In genomic region chr6:139145661-139146060, GRCh38 we compare ENCODE assay signal across 19 cellular contexts. TPM values are rescaled to one million over a fixed set of nuclear protein-coding genes. Genes with fewer than 3 reads are reported as not detected.
A peak's percentile ranks its signal among the peaks of the same experiment; 100 is the strongest.
DNase-seq lines count a peak whose midpoint lies in the region; FAIRE-seq and TF ChIP-seq lines count a peak whose summit lies in the region.
"Had no signal": no experiment of that assay in that cellular context is flagged by ENCODE, and none has a peak within 500 bp of the region (broad histone marks: within the 10 kb centered on the region; RNA-seq: fewer than 3 reads in every experiment).

No MANE protein-coding gene starts in this region.

- no peak for FAIRE-seq in keratinocyte (lab: Jason Lieb, UNC)
- FAIRE-seq: D721Med, RCC 7860, urothelium cell line had no signal

- POLR2A ChIA-PET in activated CD4-positive, alpha-beta memory T cell treated with anti-CD3 and anti-CD28 coated beads, Interleukin-2, amount 10 ng/mL, durations not matched to agents 7 days and 5 days (lab: Charles Lee): interaction anchor here (0.7 to 7.6 kb wide), 15 partner anchors 8 to 229 kb away, joined by 3 to 104 read pairs (median 6); partner anchors contain the start of genes CITED2, HECA and TXLNB

- peaks cover 59% of the 10 kb centered on the region for H3K79me2 ChIP-seq in keratinocyte (ENCODE audit: control insufficient read depth, insufficient read depth, low read length)

- H3K9me1 ChIP-seq in keratinocyte (ENCODE audit: control insufficient read depth, extremely low read depth, insufficient read depth, low read length): no peaks in the 10 kb centered on the region

- no peaks in the 10 kb centered on the region for H3K27me3 Mint-ChIP-seq in activated naive CD4-positive, alpha-beta T cell treated with anti-CD3 and anti-CD28 coated beads, Interleukin-2, amount 50 U/mL, for 24 hours
- no peaks in the 10 kb centered on the region for H3K27me3 Mint-ChIP-seq in activated CD4-positive, alpha-beta memory T cell treated with anti-CD3 and anti-CD28 coated beads, Interleukin-2, amount 10 ng/mL, durations not matched to agents 7 days and 5 days

- no peaks in the 10 kb centered on the region for H4K20me1 ChIP-seq in keratinocyte (ENCODE audit: control insufficient read depth, extremely low read depth, insufficient read depth, low read length)

- peaks cover 11% of the 10 kb centered on the region for H3K36me3 Mint-ChIP-seq in activated naive CD4-positive, alpha-beta T cell treated with anti-CD3 and anti-CD28 coated beads, Interleukin-2, amount 50 U/mL, for 24 hours
- H3K36me3 Mint-ChIP-seq in activated CD4-positive, alpha-beta memory T cell treated with anti-CD3 and anti-CD28 coated beads, Interleukin-2, amount 10 ng/mL, durations not matched to agents 7 days and 5 days (ENCODE audit: low read depth): peaks cover 28% of the 10 kb centered on the region

- H3K9ac ChIP-seq in keratinocyte (ENCODE audit: control insufficient read depth, extremely low read depth, insufficient read depth, low read length) (no peak overlapping the region), colonic mucosa (ENCODE audit: low read depth in 2 of 2, low read length in 2 of 2) (no peak overlapping the region)

- H3K9me3 Mint-ChIP-seq in activated naive CD4-positive, alpha-beta T cell treated with anti-CD3 and anti-CD28 coated beads, Interleukin-2, amount 50 U/mL, for 24 hours: no peaks in the 10 kb centered on the region
- no peaks in the 10 kb centered on the region for H3K9me3 Mint-ChIP-seq in activated CD4-positive, alpha-beta memory T cell treated with anti-CD3 and anti-CD28 coated beads, Interleukin-2, amount 10 ng/mL, durations not matched to agents 7 days and 5 days
- H3K9me3 Mint-ChIP-seq: H9 had no signal

- no peaks in the 10 kb centered on the region for H3K36me3 ChIP-seq in keratinocyte (ENCODE audit: control insufficient read depth in 2 of 2, extremely low read depth in 1 of 2, insufficient read depth in 2 of 2, low read length in 2 of 2)
- H3K36me3 ChIP-seq in colonic mucosa: no peaks in the 10 kb centered on the region
- no peaks in the 10 kb centered on the region for H3K36me3 ChIP-seq in tibial artery
- H3K36me3 ChIP-seq: left ventricle myocardium inferior, ovary had no signal

- TF ChIP-seq CTCF in keratinocyte (optimal IDR thresholded peaks at IDR 0.05 in 1 of 3, IDR thresholded peaks at IDR 0.05 in 1 of 3, conservative IDR thresholded peaks at IDR 0.05 in 1 of 3; ENCODE audit: extremely low read depth in 1 of 3, insufficient read depth in 2 of 3, low read length in 3 of 3) (no peak), colonic mucosa (IDR thresholded peaks at IDR 0.05) (no peak), tibial artery (IDR thresholded peaks at IDR 0.05) (no peak)

- no peaks in the 10 kb centered on the region for H3K9me3 ChIP-seq in keratinocyte (ENCODE audit: control insufficient read depth, low read depth, low read length)
- H3K9me3 ChIP-seq in colonic mucosa: no peaks in the 10 kb centered on the region
- H3K9me3 ChIP-seq in tibial artery: no peaks in the 10 kb centered on the region
- H3K9me3 ChIP-seq: left ventricle myocardium inferior, ovary had no signal

- H3K4me1 Mint-ChIP-seq in activated naive CD4-positive, alpha-beta T cell treated with anti-CD3 and anti-CD28 coated beads, Interleukin-2, amount 50 U/mL, for 24 hours: peaks cover 89% of the 10 kb centered on the region
- peaks cover 89% of the 10 kb centered on the region for H3K4me1 Mint-ChIP-seq in activated CD4-positive, alpha-beta memory T cell treated with anti-CD3 and anti-CD28 coated beads, Interleukin-2, amount 10 ng/mL, durations not matched to agents 7 days and 5 days

- no peak for DNase-seq in activated naive CD4-positive, alpha-beta T cell treated with Interleukin-2 at 50 U/mL for 16 hours
- DNase-seq in activated CD4-positive, alpha-beta memory T cell treated with anti-CD3 and anti-CD28 coated beads, Interleukin-2, amount 10 ng/mL, durations not matched to agents 7 days and 5 days: no peak
- DNase-seq in keratinocyte (ENCODE audit: low read depth, low spot score) (no peak), DMS53 (lab: John Stamatoyannopoulos, UW) (no peak), colonic mucosa (no peak), tibial artery (no peak)
- DNase-seq: AML-193; central memory CD4-positive, alpha-beta T cell; effector CD8-positive, alpha-beta T cell; H9; left ventricle myocardium inferior; NCI-H1694 treated with DMSO at 0.1 percent for 48 hours; NCI-H2227 treated with DMSO at 0.1 percent for 48 hours; NCI-H82; ovary had no signal

- intact Hi-C loops in colonic mucosa (cut with DNase I): no loop called here
- intact Hi-C loops in tibial artery (cut with DNase I; ENCODE audit: low total_unique reads): no loop called here

- peak overlapping the region; percentile 70 for H3K4me3 Mint-ChIP-seq in activated naive CD4-positive, alpha-beta T cell treated with anti-CD3 and anti-CD28 coated beads, Interleukin-2, amount 50 U/mL, for 24 hours
- H3K4me3 Mint-ChIP-seq in activated CD4-positive, alpha-beta memory T cell treated with anti-CD3 and anti-CD28 coated beads, Interleukin-2, amount 10 ng/mL, durations not matched to agents 7 days and 5 days: peak overlapping the region; percentile 49
- H3K4me3 Mint-ChIP-seq: H9 had no signal

- dilution Hi-C loops in keratinocyte (cut with MboI; ENCODE audit: extremely low pct_ligation_motif_present, low sequenced_read_pairs): no loop called here

- no peaks in the 10 kb centered on the region for H3K27me3 ChIP-seq in keratinocyte (ENCODE audit: control insufficient read depth, extremely low read depth, insufficient read depth, low read length)
- H3K27me3 ChIP-seq in colonic mucosa: no peaks in the 10 kb centered on the region
- no peaks in the 10 kb centered on the region for H3K27me3 ChIP-seq in tibial artery
- H3K27me3 ChIP-seq: ovary had no signal

- CTCF ChIA-PET in activated CD4-positive, alpha-beta memory T cell treated with anti-CD3 and anti-CD28 coated beads, Interleukin-2, amount 10 ng/mL, durations not matched to agents 7 days and 5 days (lab: Charles Lee): interaction anchor here (1.2 to 4.2 kb wide), 8 partner anchors 7 to 229 kb away, joined by 3 to 15 read pairs (median 9); partner anchors contain the start of gene CITED2

- peak overlapping the region; percentile 33 for H3K4me2 ChIP-seq in keratinocyte (ENCODE audit: control insufficient read depth, extremely low read depth, insufficient read depth, low read depth, low read length)

- no peak overlapping the region for H3K4me3 ChIP-seq in keratinocyte (ENCODE audit: control insufficient read depth in 2 of 3, extremely low read depth in 1 of 3, insufficient read depth in 2 of 3, low read depth in 1 of 3, low read length in 3 of 3)
- H3K4me3 ChIP-seq in colonic mucosa: no peak overlapping the region
- no peak overlapping the region for H3K4me3 ChIP-seq in tibial artery
- H3K4me3 ChIP-seq: left ventricle myocardium inferior, ovary had no signal

- no peak overlapping the region for H2AFZ ChIP-seq in keratinocyte (ENCODE audit: control insufficient read depth, low read length)

- H3K27ac ChIP-seq in keratinocyte (ENCODE audit: control insufficient read depth, insufficient read depth, low read length): no peak overlapping the region
- no peak overlapping the region for H3K27ac ChIP-seq in colonic mucosa
- H3K27ac ChIP-seq in tibial artery: no peak overlapping the region
- H3K27ac ChIP-seq: ovary had no signal

- H3K27ac Mint-ChIP-seq in activated naive CD4-positive, alpha-beta T cell treated with anti-CD3 and anti-CD28 coated beads, Interleukin-2, amount 50 U/mL, for 24 hours: peak overlapping the region; percentile 94
- H3K27ac Mint-ChIP-seq in activated CD4-positive, alpha-beta memory T cell treated with anti-CD3 and anti-CD28 coated beads, Interleukin-2, amount 10 ng/mL, durations not matched to agents 7 days and 5 days: peak overlapping the region; percentile 88

- H3K4me1 ChIP-seq in keratinocyte (ENCODE audit: control insufficient read depth, extremely low read depth, insufficient read depth, low read length): peaks cover 32% of the 10 kb centered on the region
- H3K4me1 ChIP-seq in colonic mucosa: peaks cover 4% of the 10 kb centered on the region
- peaks cover 0 to 43% (median 11%) of the 10 kb centered on the region in 4 donors for H3K4me1 ChIP-seq in tibial artery

RNA-seq across cellular contexts. Expression of gene HECA, which starts 10.8 kb away (rescaled TPM):
- 10 to 100 TPM; 78.9 to 81.7 TPM for total RNA-seq in activated CD4-positive, alpha-beta memory T cell treated with anti-CD3 and anti-CD28 coated beads, Interleukin-2, amount 10 ng/mL, durations not matched to agents 7 days and 5 days
- 7.7 to 12.3 TPM (median 9.2 TPM) in 3 replicates for polyA plus RNA-seq in keratinocyte
- 15.9 TPM for polyA plus RNA-seq in keratinocyte (2011; ENCODE audit: low read depth)
- 8.4 and 11.9 TPM in 2 replicates for polyA plus RNA-seq in keratinocyte (2011; cell fraction: cytosol; rRNA removed)
- 8.1 and 11.3 TPM in 2 replicates for polyA plus RNA-seq in keratinocyte (2011; cell fraction: nucleus; rRNA removed)
- 7.6 and 24.8 TPM in 2 replicates for polyA plus RNA-seq in keratinocyte (2012; ENCODE audit: low replicate concordance)
- polyA minus RNA-seq in keratinocyte: 7.8 to 18.1 TPM (median 16.3 TPM) in 3 replicates
- polyA minus RNA-seq in keratinocyte (2011; cell fraction: cytosol; rRNA and poly(A)+ RNA removed): 16.5 TPM
- polyA minus RNA-seq in keratinocyte (2011; cell fraction: nucleus; rRNA and poly(A)+ RNA removed): 9.0 and 13.6 TPM in 2 replicates
- 10 to 100 TPM; 18.0 to 41.1 TPM for total RNA-seq in colonic mucosa
